21 cellular contexts compared by ENCODE assay signal in genomic region chr3:112829031-112829430, GRCh38. TPM values are rescaled to one million over a fixed set of nuclear protein-coding genes. Genes with fewer than 3 reads are reported as not detected.
DNase-seq lines count a peak whose midpoint lies in the region; ATAC-seq and TF ChIP-seq lines count a peak whose summit lies in the region.
"Had no signal": no experiment of that assay in that cellular context is flagged by ENCODE, and none has a peak within 500 bp of the region (broad histone marks: within the 10 kb centered on the region; RNA-seq: fewer than 3 reads in every experiment).

No MANE protein-coding gene starts in this region.

- H3K4me1 ChIP-seq in thyroid gland, result no peaks in the 10 kb centered on the region
- H3K4me1 ChIP-seq: BE2C; BLaER1 treated with 17β-estradiol and CSF1 and Interleukin-3, amounts not matched to agents 10 nM and 100 nM; HAP-1 had no signal

- ATAC-seq in HG02852 (IDR thresholded peaks at IDR 0.05; ENCODE audit: unreplicated experiment), result no peak

- H3K27me3 ChIP-seq in thyroid gland, result no peaks in the 10 kb centered on the region
- H3K27me3 ChIP-seq: BE2C; BLaER1 treated with 17β-estradiol and CSF1 and Interleukin-3, amounts not matched to agents 10 nM and 100 nM had no signal

- H3K9me3 ChIP-seq in thyroid gland, result no peaks in the 10 kb centered on the region
- H3K9me3 ChIP-seq: BE2C, HAP-1 had no signal

- intact Hi-C loops in thyroid gland (cut with DNase I), result no loop called here

- H3K4me3 ChIP-seq in epithelial cell of proximal tubule (ENCODE audit: low read depth, low read length) (no peak overlapping the region), thyroid gland (replicated peaks in 1 of 3) (no peak overlapping the region)
- H3K4me3 ChIP-seq: BLaER1 treated with 17β-estradiol and CSF1 and Interleukin-3, amounts not matched to agents 10 nM and 100 nM; HAP-1 had no signal

- TF ChIP-seq POLR2A in thyroid gland (IDR thresholded peaks at IDR 0.05), result no peak

- DNase-seq in DMS 273 (lab: John Stamatoyannopoulos, UW; ENCODE audit: unreplicated experiment) (peak; percentile 9), DMS 273 treated with DMSO at 0.1 percent for 48 hours (lab: John Stamatoyannopoulos, UW) (no peak), NOMO-1 treated with DMSO at 0.1 percent for 48 hours (lab: John Stamatoyannopoulos, UW; ENCODE audit: unreplicated experiment) (peak; percentile 50), NOMO-1 treated with dmso at 0.1 percent for 144 hours (lab: John Stamatoyannopoulos, UW; ENCODE audit: unreplicated experiment) (no peak), epithelial cell of proximal tubule (ENCODE audit: low read depth) (peak; percentile 19), thyroid gland (peak; percentile 72 to 80), midbrain (lab: John Stamatoyannopoulos, UW) (no peak)
- DNase-seq: BE2C; CD4-positive, alpha-beta T cell; CD8-positive, alpha-beta memory T cell; DMS153; DMS79 treated with DMSO at 0.1 percent for 48 hours; GF-D8; GOT3; HFFc6 had no signal

- H3K36me3 ChIP-seq in thyroid gland, result no peaks in the 10 kb centered on the region
- H3K36me3 ChIP-seq: BE2C; BLaER1 treated with 17β-estradiol and CSF1 and Interleukin-3, amounts not matched to agents 10 nM and 100 nM; HAP-1 had no signal

- H3K27ac ChIP-seq in thyroid gland, result no peak overlapping the region
- H3K27ac ChIP-seq: 22Rv1; BLaER1 treated with 17β-estradiol and CSF1 and Interleukin-3, amounts not matched to agents 10 nM and 100 nM had no signal

- no peak for TF ChIP-seq CTCF in epithelial cell of proximal tubule (conservative IDR thresholded peaks at IDR 0.05; ENCODE audit: low read depth, low read length)
- TF ChIP-seq CTCF in thyroid gland (IDR thresholded peaks at IDR 0.05), result no peak

- 70 to 73% methylated on average over 4 of the region's 4 CpGs for WGBS in thyroid gland, 2 donors

RNA-seq across cellular contexts. Expression of gene CD200R1L, which starts 17.6 kb away (rescaled TPM):
- total RNA-seq in epithelial cell of proximal tubule, result not detected in 2 replicates
- total RNA-seq in thyroid gland, result not detected
- total RNA-seq: CD8-positive, alpha-beta memory T cell; Daoy; G401; HFFc6 had no signal

Comparison
In these comparisons a context has a peak if more than half of its experiments do, and no peak if none do; other contexts are left out.
1. DNase-seq: peak in DMS 273 (single experiment), NOMO-1 treated with DMSO at 0.1 percent for 48 hours (single experiment), epithelial cell of proximal tubule (single experiment) and thyroid gland (2 of 2); none in DMS 273 treated with DMSO at 0.1 percent for 48 hours (single experiment), NOMO-1 treated with dmso at 0.1 percent for 144 hours (single experiment) and midbrain (single experiment).